12 cellular contexts compared by ENCODE assay signal in the genomic region with DNA sequence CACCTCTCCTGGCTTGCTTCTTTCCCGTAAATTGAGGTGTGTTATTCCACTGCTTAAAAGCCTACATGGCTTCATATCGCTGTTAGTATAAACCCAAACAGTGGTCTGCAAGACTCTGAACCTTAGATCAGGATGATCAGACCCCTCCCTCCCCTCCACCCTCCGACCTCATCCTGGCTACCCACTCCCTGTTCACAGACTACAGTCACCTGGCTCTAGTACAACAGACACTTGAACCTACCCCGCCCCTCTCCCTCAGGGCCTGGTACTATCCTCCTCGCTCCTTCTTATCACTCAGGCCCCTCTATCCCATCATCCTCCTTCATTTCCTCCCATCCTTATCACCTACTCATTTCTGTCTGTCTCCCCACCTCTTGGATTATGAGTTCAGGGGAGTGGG. TPM values are rescaled to one million over a fixed set of nuclear protein-coding genes. Genes with fewer than 3 reads are reported as not detected.
DNase-seq lines count a peak whose midpoint lies in the region; ATAC-seq and TF ChIP-seq lines count a peak whose summit lies in the region.
"Had no signal": no experiment of that assay in that cellular context is flagged by ENCODE, and none has a peak within 500 bp of the region (broad histone marks: within the 10 kb centered on the region; RNA-seq: fewer than 3 reads in every experiment).

No MANE protein-coding gene starts in this region.

- H3K27me3 Mint-ChIP-seq in activated naive CD8-positive, alpha-beta T cell treated with anti-CD3 and anti-CD28 coated beads, Interleukin-2, amount 10 ng/mL, durations not matched to agents 7 days and 5 days = no peaks in the 10 kb centered on the region
- no peaks in the 10 kb centered on the region for H3K27me3 Mint-ChIP-seq in nephron (ENCODE audit: low read depth)

- DNase-seq in DMS79 treated with DMSO at 0.1 percent for 48 hours (lab: John Stamatoyannopoulos, UW) (peak; percentile 28), DMS79 (lab: John Stamatoyannopoulos, UW) (no peak), T-helper 9 cell (no peak), GM20000 (ENCODE audit: low spot score) (no peak), WERI-Rb-1 (no peak)
- DNase-seq in activated naive CD8-positive, alpha-beta T cell treated with anti-CD3 and anti-CD28 coated beads, Interleukin-2, amount 10 ng/mL, durations not matched to agents 7 days and 5 days = no peak
- DNase-seq: NCI-H2227 treated with DMSO at 0.1 percent for 48 hours; PC-3; stimulated activated CD4-positive, alpha-beta T cell treated with anti-CD3 and anti-CD28 coated beads, Interleukin-4, amount 100 ng/mL, for 4 hours; SW 1271 had no signal

- CTCF ChIA-PET in HEK293 (lab: Yijun Ruan, JAX) = interaction anchor here (0.6 to 0.7 kb wide), 2 partner anchors 31 to 109 kb away, joined by 3 to 4 read pairs; no protein-coding TSS in a partner anchor

- H3K4me1 ChIP-seq in HEK293 (ENCODE audit: control insufficient read depth, insufficient read depth, low read length) = no peaks in the 10 kb centered on the region

- no peaks in the 10 kb centered on the region for H3K9me3 Mint-ChIP-seq in activated naive CD8-positive, alpha-beta T cell treated with anti-CD3 and anti-CD28 coated beads, Interleukin-2, amount 10 ng/mL, durations not matched to agents 7 days and 5 days
- no peaks in the 10 kb centered on the region for H3K9me3 Mint-ChIP-seq in nephron

- H3K36me3 ChIP-seq in HEK293 (ENCODE audit: control insufficient read depth in 2 of 2, insufficient read depth in 1 of 2, low read length in 2 of 2) (no peaks in the 10 kb centered on the region), WERI-Rb-1 (no peaks in the 10 kb centered on the region)

- H3K27me3 ChIP-seq in WERI-Rb-1 (ENCODE audit: insufficient read depth, low read depth, severe bottlenecking) = no peaks in the 10 kb centered on the region

- no peak overlapping the region for H3K27ac ChIP-seq in HEK293 (ENCODE audit: extremely low read depth, low read depth, low read length)
- H3K27ac ChIP-seq in WERI-Rb-1 = no peak overlapping the region

- H3K9me3 ChIP-seq in HEK293 (ENCODE audit: control insufficient read depth, insufficient read depth, low read depth, low read length) (no peaks in the 10 kb centered on the region), WERI-Rb-1 (ENCODE audit: severe bottlenecking) (no peaks in the 10 kb centered on the region)

- POLR2A ChIA-PET in HEK293 (lab: Yijun Ruan, JAX) = interaction anchor here (0.6 kb wide), 1 partner anchor 60 kb away, joined by 4 read pairs; no protein-coding TSS in a partner anchor
- POLR2A ChIA-PET in activated naive CD8-positive, alpha-beta T cell treated with anti-CD3 and anti-CD28 coated beads, Interleukin-2, amount 10 ng/mL, durations not matched to agents 7 days and 5 days (lab: Charles Lee) = interaction anchor here (0.6 to 4.1 kb wide), 8 partner anchors 8 to 60 kb away, joined by 3 to 58 read pairs (median 6); partner anchors contain the start of gene PTPRJ

- TF ChIP-seq CTCF in HEK293 (tag by site-specific recombination; IDR thresholded peaks at IDR 0.05) = no peak
- no peak for TF ChIP-seq CTCF in nephron (IDR thresholded peaks at IDR 0.05; ENCODE audit: unreplicated experiment in 3 of 3)
- TF ChIP-seq CTCF in GM20000 (IDR thresholded peaks at IDR 0.05; ENCODE audit: extremely low read depth, missing control alignments) = no peak
- TF ChIP-seq CTCF in WERI-Rb-1 (IDR thresholded peaks at IDR 0.05; ENCODE audit: low read depth, low read length) = no peak

- peak overlapping the region; percentile 35 for H3K4me3 Mint-ChIP-seq in activated naive CD8-positive, alpha-beta T cell treated with anti-CD3 and anti-CD28 coated beads, Interleukin-2, amount 10 ng/mL, durations not matched to agents 7 days and 5 days
- peak overlapping the region in 1 of 3 experiments; percentile 10 for H3K4me3 Mint-ChIP-seq in nephron

- ATAC-seq in activated naive CD8-positive, alpha-beta T cell treated with anti-CD3 and anti-CD28 coated beads, Interleukin-2, amount 10 ng/mL, durations not matched to agents 7 days and 5 days (ENCODE audit: low read depth) = no peak
- ATAC-seq: PC-3 had no signal

- no peak overlapping the region for H3K4me3 ChIP-seq in HEK293 (ENCODE audit: low read depth, low read length)
- H3K4me3 ChIP-seq in WERI-Rb-1 (ENCODE audit: low read depth, low read length) = no peak overlapping the region

- peaks cover 14% of the 10 kb centered on the region for H3K36me3 Mint-ChIP-seq in activated naive CD8-positive, alpha-beta T cell treated with anti-CD3 and anti-CD28 coated beads, Interleukin-2, amount 10 ng/mL, durations not matched to agents 7 days and 5 days
- no peaks in the 10 kb centered on the region for H3K36me3 Mint-ChIP-seq in nephron (ENCODE audit: low read depth)

- H3K27ac Mint-ChIP-seq in activated naive CD8-positive, alpha-beta T cell treated with anti-CD3 and anti-CD28 coated beads, Interleukin-2, amount 10 ng/mL, durations not matched to agents 7 days and 5 days = peak overlapping the region; percentile 97
- peak overlapping the region; percentile 25 to 73 (median 67) for H3K27ac Mint-ChIP-seq in nephron

- peaks cover 52% of the 10 kb centered on the region for H3K4me1 Mint-ChIP-seq in activated naive CD8-positive, alpha-beta T cell treated with anti-CD3 and anti-CD28 coated beads, Interleukin-2, amount 10 ng/mL, durations not matched to agents 7 days and 5 days
- peaks cover 19% of the 10 kb centered on the region for H3K4me1 Mint-ChIP-seq in nephron

TF ChIP-seq in HEK293, 187 proteins besides CTCF, POLR2A, EP300 and RAD21:
- TF ChIP-seq KLF17 (tag by site-specific recombination; IDR thresholded peaks at IDR 0.05) (peak; percentile 20; the same call in 1 of the 2 replicates), KLF1 (tag by site-specific recombination; IDR thresholded peaks at IDR 0.05) (peak; percentile 82), ZNF473 (tag by site-specific recombination; IDR thresholded peaks at IDR 0.05) (no peak)

RNA-seq across cellular contexts. Expression of gene PTPRJ, which starts 20.1 kb away (rescaled TPM):
- 10 to 100 TPM; 51.5 to 53.5 TPM for total RNA-seq in activated naive CD8-positive, alpha-beta T cell treated with anti-CD3 and anti-CD28 coated beads, Interleukin-2, amount 10 ng/mL, durations not matched to agents 7 days and 5 days
